In genomic region chr11:20113147-20113435, GRCh38 we compare ENCODE assay signal across 13 cellular contexts. TPM values are rescaled to one million over a fixed set of nuclear protein-coding genes. Genes with fewer than 3 reads are reported as not detected.
DNase-seq lines count a peak whose midpoint lies in the region; ATAC-seq, FAIRE-seq and TF ChIP-seq lines count a peak whose summit lies in the region.
"Had no signal": no experiment of that assay in that cellular context is flagged by ENCODE, and none has a peak within 500 bp of the region (broad histone marks: within the 10 kb centered on the region; RNA-seq: fewer than 3 reads in every experiment).

No MANE protein-coding gene starts in this region.

- dilution Hi-C loops in IMR-90 (cut with HindIII; ENCODE audit: low sequenced_read_pairs, unreplicated experiment): no loop called here

- H3K27me3 ChIP-seq in IMR-90 (ENCODE audit: control insufficient read depth, insufficient read depth, low read length): no peaks in the 10 kb centered on the region
- peaks cover 0 to 5% of the 10 kb centered on the region in 2 experiments; a peak in 1 of 5 replicates for H3K27me3 ChIP-seq in K562 (ENCODE audit: control insufficient read depth in 2 of 2, insufficient read depth in 2 of 2, low read length in 2 of 2)
- no peaks in the 10 kb centered on the region for H3K27me3 ChIP-seq in spleen (replicated peaks in 1 of 7)

- 0 out of 2 replicates have a peak overlapping the region, but pooled peaks have one; percentile 9 for H4K91ac ChIP-seq in IMR-90 (ENCODE audit: insufficient read depth, low read depth, low read length)

- DNase-seq in IMR-90 (no peak), K562 (ENCODE audit: extremely low read depth in 1 of 4, low spot score in 3 of 4) (no peak), glomerular visceral epithelial cell (ENCODE audit: extremely low spot score) (peak; percentile 83), spleen (no peak)
- DNase-seq in stimulated activated naive B cell treated with anti-CD40 and anti-IgM and Interleukin-4, amounts not matched to agents 10 μg/mL and 1 μg/mL and 100 μg/mL, for 72 hours: no peak
- DNase-seq in activated CD8-positive, alpha-beta memory T cell treated with anti-CD3 and anti-CD28 coated beads for 24 hours: no peak
- no peak for DNase-seq in central memory CD4-positive, alpha-beta T cell
- DNase-seq: activated naive CD4-positive, alpha-beta T cell had no signal

- H3K27me3 Mint-ChIP-seq in stimulated activated naive B cell treated with anti-CD40 and anti-IgM and Interleukin-4, amounts not matched to agents 10 μg/mL and 1 μg/mL and 100 μg/mL, for 72 hours: peaks cover 9 to 11% of the 10 kb centered on the region in 2 donors
- H3K27me3 Mint-ChIP-seq: activated CD4-positive, alpha-beta memory T cell treated with anti-CD3 and anti-CD28 coated beads, Interleukin-2, amount 10 ng/mL, durations not matched to agents 7 days and 5 days had no signal

- no peaks in the 10 kb centered on the region for H3K36me3 Mint-ChIP-seq in stimulated activated naive B cell treated with anti-CD40 and anti-IgM and Interleukin-4, amounts not matched to agents 10 μg/mL and 1 μg/mL and 100 μg/mL, for 72 hours

- no peak for FAIRE-seq in K562 (lab: Jason Lieb, UNC)

- no peak for TF ChIP-seq EP300 in K562 (IDR thresholded peaks at IDR 0.05; ENCODE audit: low read length)

- ATAC-seq in IMR-90 (ENCODE audit: low read depth): no peak
- no peak for ATAC-seq in K562
- peak; percentile 25 to 41 for ATAC-seq in stimulated activated naive B cell treated with anti-CD40 and anti-IgM and Interleukin-4, amounts not matched to agents 10 μg/mL and 1 μg/mL and 100 μg/mL, for 72 hours (replicated peaks)
- no peak for ATAC-seq in HG03108 (IDR thresholded peaks at IDR 0.05; ENCODE audit: unreplicated experiment)

- no CpG with 5 or more reads among the region's 5 CpGs for WGBS in IMR-90 (ENCODE audit: extremely low coverage in 2 of 2, insufficient read length in 1 of 2), 2 experiments
- 45% methylated on average over 5 of the region's 5 CpGs for WGBS in K562 (ENCODE audit: insufficient coverage, low coverage, missing lambda C conversion rate)
- 27 to 41% (median 37%) methylated on average over 5 of the region's 5 CpGs for WGBS in spleen, 5 donors

- peak overlapping the region; percentile 17 for H2BK20ac ChIP-seq in IMR-90 (ENCODE audit: low read depth, low read length)

- peak overlapping the region; percentile 83; the same call in 1 of the 2 replicates for H2AK5ac ChIP-seq in IMR-90 (ENCODE audit: low read depth, low read length)

- peaks cover 15% of the 10 kb centered on the region for H4K20me1 ChIP-seq in IMR-90 (ENCODE audit: insufficient read depth, low read length)
- H4K20me1 ChIP-seq in K562 (replicated peaks; ENCODE audit: control insufficient read depth, insufficient read depth, low read length): no peaks in the 10 kb centered on the region; the same call in 1 of the 2 replicates

- peak overlapping the region; percentile 30 to 94; a peak in 2 of 4 replicates for H4K8ac ChIP-seq in IMR-90 (ENCODE audit: low read depth in 2 of 2, low read length in 2 of 2)

- no peak overlapping the region for H3K27ac Mint-ChIP-seq in stimulated activated naive B cell treated with anti-CD40 and anti-IgM and Interleukin-4, amounts not matched to agents 10 μg/mL and 1 μg/mL and 100 μg/mL, for 72 hours
- H3K27ac Mint-ChIP-seq: activated CD4-positive, alpha-beta memory T cell treated with anti-CD3 and anti-CD28 coated beads, Interleukin-2, amount 10 ng/mL, durations not matched to agents 7 days and 5 days; T-helper 2 cell treated with Interferon-gamma antibody and Interleukin-4, amounts not matched to agents 5 μg/mL and 100 μg/mL, for 36 hours had no signal

- TF ChIP-seq CTCF in IMR-90 (conservative IDR thresholded peaks at IDR 0.05; ENCODE audit: low read depth, low read length) (no peak), K562 (IDR thresholded peaks at IDR 0.05 in 2 of 3, conservative IDR thresholded peaks at IDR 0.05 in 1 of 3; ENCODE audit: insufficient read depth in 2 of 3, low read depth in 1 of 3, low read length in 3 of 3) (no peak), spleen (IDR thresholded peaks at IDR 0.05 in 8 of 11, conservative IDR thresholded peaks at IDR 0.05 in 3 of 11) (no peak)

- H3K36me3 ChIP-seq in IMR-90 (ENCODE audit: control insufficient read depth, insufficient read depth, low read length) (peaks cover 10% of the 10 kb centered on the region; the same call in 1 of the 2 replicates), K562 (ENCODE audit: control insufficient read depth, insufficient read depth, low read length) (no peaks in the 10 kb centered on the region), spleen (peaks cover 0 to 41% (median 0%) of the 10 kb centered on the region in 6 donors)
- H3K36me3 ChIP-seq: prostate gland had no signal

- peak overlapping the region; percentile 60; the same call in 2 of the 3 replicates for H2BK15ac ChIP-seq in IMR-90 (ENCODE audit: low read depth, low read length)

- no peak overlapping the region for H3K56ac ChIP-seq in IMR-90 (ENCODE audit: extremely low read depth, insufficient read depth, low read length)

- POLR2A ChIA-PET in IMR-90 (lab: Charles Lee; ENCODE audit: unreplicated experiment) (no interaction called here), K562 (lab: Yijun Ruan, JAX) (interaction anchor here (0.6 to 1.5 kb wide), 3 partner anchors 16 to 92 kb away, joined by 3 to 8 read pairs (median 3); no protein-coding TSS in a partner anchor)

- in situ Hi-C loops in IMR-90 (cut with MboI; ENCODE audit: low sequenced_read_pairs): no loop called here
- in situ Hi-C loops in K562 (cut with MboI): no loop called here

- H3K9me3 ChIP-seq in IMR-90 (ENCODE audit: control insufficient read depth, insufficient read depth, low read length): no peaks in the 10 kb centered on the region
- H3K9me3 ChIP-seq in K562 (replicated peaks; ENCODE audit: control insufficient read depth, insufficient read depth, low read depth, low read length): no peaks in the 10 kb centered on the region
- H3K9me3 ChIP-seq in spleen: no peaks in the 10 kb centered on the region
- H3K9me3 ChIP-seq: prostate gland had no signal

- H3K4me1 ChIP-seq in IMR-90 (ENCODE audit: control insufficient read depth, insufficient read depth, low read length) (peaks cover 19% of the 10 kb centered on the region), K562 (replicated peaks in 1 of 2; ENCODE audit: control insufficient read depth in 2 of 2, insufficient read depth in 2 of 2, low read length in 2 of 2) (peaks cover 12 to 15% of the 10 kb centered on the region in 2 experiments), spleen (peaks cover 0 to 15% (median 2%) of the 10 kb centered on the region in 6 donors)

- H3K14ac ChIP-seq in IMR-90 (replicated peaks; ENCODE audit: low read depth, low read length): peak overlapping the region; percentile 3; the same call in 1 of the 2 replicates

- H3K9me1 ChIP-seq in IMR-90 (ENCODE audit: insufficient read depth, low read length) (peaks cover 37% of the 10 kb centered on the region), K562 (ENCODE audit: control insufficient read depth, insufficient read depth, low read length) (no peaks in the 10 kb centered on the region)

- no peak overlapping the region for H3K4me3 Mint-ChIP-seq in stimulated activated naive B cell treated with anti-CD40 and anti-IgM and Interleukin-4, amounts not matched to agents 10 μg/mL and 1 μg/mL and 100 μg/mL, for 72 hours
- H3K4me3 Mint-ChIP-seq: activated CD4-positive, alpha-beta memory T cell treated with anti-CD3 and anti-CD28 coated beads, Interleukin-2, amount 10 ng/mL, durations not matched to agents 7 days and 5 days; T-helper 2 cell treated with Interferon-gamma antibody and Interleukin-4, amounts not matched to agents 5 μg/mL and 100 μg/mL, for 36 hours had no signal

- H3K4me3 ChIP-seq in IMR-90 (ENCODE audit: insufficient read depth, low read depth, low read length) (no peak overlapping the region), K562 (no peak overlapping the region), spleen (no peak overlapping the region)
- H3K4me3 ChIP-seq: prostate gland had no signal

- no peaks in the 10 kb centered on the region for H3K79me2 ChIP-seq in K562 (ENCODE audit: control insufficient read depth, insufficient read depth, low read length)

- H3K23ac ChIP-seq in IMR-90 (ENCODE audit: low read depth, low read length): no peak overlapping the region

- H3K9ac ChIP-seq in IMR-90 (ENCODE audit: low read depth, low read length) (no peak overlapping the region), K562 (ENCODE audit: insufficient read depth in 1 of 2, low read depth in 2 of 2, low read length in 2 of 2) (no peak overlapping the region; a peak in 1 of 4 replicates)

- peaks cover 3 to 9% of the 10 kb centered on the region in 2 experiments; a peak in 3 of 4 replicates for H3K79me1 ChIP-seq in IMR-90 (ENCODE audit: low read depth in 1 of 2, low read length in 2 of 2)

- CTCF ChIA-PET in IMR-90 (lab: Yijun Ruan, JAX): interaction anchor here (1.2 to 2.0 kb wide), 2 partner anchors 15 to 20 kb away, joined by 4 to 9 read pairs; no protein-coding TSS in a partner anchor
- CTCF ChIA-PET in K562 (lab: Yijun Ruan, JAX; ENCODE audit: low intra/inter-chr PET ratio): no interaction called here

- H3K27ac ChIP-seq in IMR-90 (ENCODE audit: insufficient read depth, low read length) (no peak overlapping the region), K562 (ENCODE audit: extremely low read depth, low read depth, low read length) (no peak overlapping the region), spleen (no peak overlapping the region)

- peaks cover 6 to 19% of the 10 kb centered on the region in 2 donors for H3K4me1 Mint-ChIP-seq in stimulated activated naive B cell treated with anti-CD40 and anti-IgM and Interleukin-4, amounts not matched to agents 10 μg/mL and 1 μg/mL and 100 μg/mL, for 72 hours

- H2AK9ac ChIP-seq in IMR-90 (replicated peaks; ENCODE audit: low read depth, low read length, poor library complexity): no peak overlapping the region

- H3K4me2 ChIP-seq in IMR-90 (ENCODE audit: low read depth, low read length) (no peak overlapping the region), K562 (ENCODE audit: insufficient read depth, low read length) (no peak overlapping the region)

- TF ChIP-seq RAD21 in IMR-90 (IDR thresholded peaks at IDR 0.05; ENCODE audit: low read length) (no peak), K562 (CRISPR knock-in tag; conservative IDR thresholded peaks at IDR 0.05 in 1 of 2, IDR thresholded peaks at IDR 0.05 in 1 of 2) (no peak)

- peak overlapping the region; percentile 16 for H3K18ac ChIP-seq in IMR-90 (ENCODE audit: low read depth, low read length)

- peak overlapping the region; percentile 98; the same call in 1 of the 2 replicates for H2BK120ac ChIP-seq in IMR-90 (ENCODE audit: low read depth, low read length)

- no peak for TF ChIP-seq POLR2A in IMR-90 (IDR thresholded peaks at IDR 0.05; ENCODE audit: low read depth, low read length)
- no peak for TF ChIP-seq POLR2A in K562 (conservative IDR thresholded peaks at IDR 0.05)
- no peak for TF ChIP-seq POLR2A in spleen (IDR thresholded peaks at IDR 0.05)

- H3K4ac ChIP-seq in IMR-90 (ENCODE audit: low read depth, low read length): peak overlapping the region; percentile 75; the same call in 1 of the 2 replicates

- H4K5ac ChIP-seq in IMR-90 (ENCODE audit: low read depth, low read length): peak overlapping the region; percentile 41; the same call in 1 of the 2 replicates

- BruUV-seq in IMR-90 (replicated peaks; lab: Mats Ljungman, UMichigan) (no TSS peak), K562 (replicated peaks; lab: Mats Ljungman, UMichigan) (no TSS peak)

- H3K9me3 Mint-ChIP-seq in stimulated activated naive B cell treated with anti-CD40 and anti-IgM and Interleukin-4, amounts not matched to agents 10 μg/mL and 1 μg/mL and 100 μg/mL, for 72 hours: no peaks in the 10 kb centered on the region
- H3K9me3 Mint-ChIP-seq: activated CD4-positive, alpha-beta memory T cell treated with anti-CD3 and anti-CD28 coated beads, Interleukin-2, amount 10 ng/mL, durations not matched to agents 7 days and 5 days; T-helper 2 cell treated with Interferon-gamma antibody and Interleukin-4, amounts not matched to agents 5 μg/mL and 100 μg/mL, for 36 hours had no signal

- H2BK5ac ChIP-seq in IMR-90 (ENCODE audit: low read depth, low read length, poor library complexity, severe bottlenecking): no peak overlapping the region

- H2AFZ ChIP-seq in IMR-90 (replicated peaks; ENCODE audit: low read length, poor library complexity) (no peak overlapping the region), K562 (ENCODE audit: low read depth, low read length) (peak overlapping the region; percentile 77)

- intact Hi-C loops in IMR-90 (cut with micrococcal nuclease): no loop called here
- intact Hi-C loops in K562 (cut with micrococcal nuclease): loop anchor here (5.0 kb wide), 2 partner anchors 46 to 76 kb away; no protein-coding TSS in a partner anchor
- intact Hi-C loops in spleen (cut with DNase I; ENCODE audit: low total_unique reads): loop anchor here (5.0 kb wide), 1 partner anchor 161 kb away; no protein-coding TSS in a partner anchor

RNA-seq across cellular contexts. Expression of gene DBX1, which starts 47.2 kb away (rescaled TPM):
- total RNA-seq in IMR-90 (2012; rRNA removed) (not detected in 2 replicates), K562 (2014; rRNA removed) (not detected in 2 replicates), K562 (2014; rRNA removed; fragmentation: Illumina TruSeq; extraction: Trizol) (not detected in 2 replicates), K562 (2015; rRNA removed; fragmentation: Illumina TruSeq; extraction: Trizol) (not detected in 2 replicates), K562 (2021) (not detected in 2 replicates), spleen (not detected)
- polyA plus RNA-seq in IMR-90 (2012; rRNA removed) (not detected in 2 replicates), K562 (2011; rRNA removed) (not detected in 2 replicates), K562 (2014; fragmentation: Illumina TruSeq; extraction: Trizol) (not detected in 2 replicates), K562 (2014; fragmentation: Nextera tagmentation; extraction: Ambion mirVana) (not detected), K562 (2014; rRNA removed) (not detected in 2 replicates), spleen (not detected)
- polyA plus RNA-seq in IMR-90 (2012; cell fraction: cytosol; rRNA removed): not detected in 2 replicates
- not detected in 2 replicates for polyA plus RNA-seq in IMR-90 (2012; cell fraction: nucleus; rRNA removed; ENCODE audit: low replicate concordance)
- total RNA-seq in K562 (2011; cell fraction: chromatin; rRNA removed; ENCODE audit: low replicate concordance): not detected in 2 replicates
- not detected in 2 replicates for total RNA-seq in K562 (2011; cell fraction: nucleolus; rRNA removed)
- total RNA-seq in K562 (2011; cell fraction: nucleoplasm; rRNA removed): not detected in 2 replicates
- polyA plus RNA-seq in K562 (2011; cell fraction: cytosol; rRNA removed): not detected in 2 replicates
- not detected in 2 replicates for polyA plus RNA-seq in K562 (2011; cell fraction: nucleus; rRNA removed)
- polyA plus RNA-seq in K562 (2012): not detected in 2 replicates
- not detected in 2 replicates for polyA minus RNA-seq in K562 (2011; rRNA and poly(A)+ RNA removed)
- polyA minus RNA-seq in K562 (2011; cell fraction: cytosol; rRNA and poly(A)+ RNA removed): not detected in 2 replicates
- polyA minus RNA-seq in K562 (2011; cell fraction: nucleus; rRNA and poly(A)+ RNA removed): not detected in 2 replicates
- total RNA-seq: activated CD4-positive, alpha-beta memory T cell treated with anti-CD3 and anti-CD28 coated beads, Interleukin-2, amount 10 ng/mL, durations not matched to agents 7 days and 5 days; dermis microvascular lymphatic vessel endothelial cell; prostate gland had no signal

Comparison
In these comparisons a context has a peak if more than half of its experiments do, and no peak if none do; other contexts are left out.
1. ATAC-seq: peak in stimulated activated naive B cell treated with anti-CD40 and anti-IgM and Interleukin-4, amounts not matched to agents 10 μg/mL and 1 μg/mL and 100 μg/mL, for 72 hours (2 of 2); none in IMR-90 (single experiment), K562 (single experiment) and HG03108 (single experiment).